Comparison of ENCODE assay signal across 12 cellular contexts in the genomic region with DNA sequence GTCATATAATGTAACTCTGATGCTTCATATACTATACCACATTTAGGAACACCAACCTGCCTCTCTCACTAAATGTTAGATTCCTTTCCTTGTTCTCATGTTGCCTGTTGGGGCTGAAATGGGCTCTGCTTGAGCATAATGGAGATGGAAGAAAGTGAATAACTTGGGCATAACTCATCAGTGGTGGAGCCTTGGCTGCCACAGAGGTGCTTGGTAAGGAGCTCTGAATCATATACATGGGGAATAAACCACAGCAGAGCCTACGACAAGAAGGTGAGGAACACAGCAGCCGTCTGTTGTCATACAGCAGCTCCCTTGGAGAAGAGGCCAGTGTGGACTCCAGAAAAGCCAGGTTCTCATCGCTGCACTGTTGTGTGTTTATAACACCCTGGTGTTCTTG.
DNase-seq lines count a peak whose midpoint lies in the region; TF ChIP-seq lines count a peak whose summit lies in the region.
"Had no signal": no experiment of that assay in that cellular context is flagged by ENCODE, and none has a peak within 500 bp of the region (broad histone marks: within the 10 kb centered on the region; RNA-seq: fewer than 3 reads in every experiment).

No MANE protein-coding gene starts in this region.

- no peak overlapping the region for H2BK5ac ChIP-seq in mesenchymal stem cell (ENCODE audit: low read depth, low read length, poor library complexity, severe bottlenecking)

- peaks cover 11% of the 10 kb centered on the region for H3K4me1 ChIP-seq in mesenchymal stem cell (ENCODE audit: control insufficient read depth, insufficient read depth, low read depth, low read length)

- DNase-seq in G401 (ENCODE audit: low spot score) (peak; percentile 12), LHCN-M2 (ENCODE audit: low read depth) (peak; percentile 61), astrocyte of the spinal cord (ENCODE audit: low read depth, low spot score) (peak; percentile 91), mesenchymal stem cell (peak; percentile 62), hippocampal formation (lab: John Stamatoyannopoulos, UW) (no peak), globus pallidus (ENCODE audit: low spot score) (no peak), mucosa of gallbladder (ENCODE audit: low spot score) (no peak)
- DNase-seq: NCI-H1694, NCI-H82, SHP77 treated with DMSO at 0.1 percent for 48 hours had no signal

- no peak overlapping the region for H3K23ac ChIP-seq in mesenchymal stem cell (ENCODE audit: low read length in 2 of 2)

- no peaks in the 10 kb centered on the region for H3K79me1 ChIP-seq in mesenchymal stem cell (replicated peaks; ENCODE audit: low read length, poor library complexity, severe bottlenecking)

- H2BK120ac ChIP-seq in mesenchymal stem cell (ENCODE audit: low read depth, low read length), result no peak overlapping the region

- H2AK5ac ChIP-seq in mesenchymal stem cell (ENCODE audit: low read length, severe bottlenecking), result no peak overlapping the region

- H3K9me3 ChIP-seq in mesenchymal stem cell (ENCODE audit: control insufficient read depth, low read length), result no peaks in the 10 kb centered on the region
- H3K9me3 ChIP-seq: thoracic aorta had no signal

- H3K27ac ChIP-seq in mesenchymal stem cell (ENCODE audit: low read length, poor library complexity, severe bottlenecking), result no peak overlapping the region
- H3K27ac ChIP-seq: thoracic aorta had no signal

- peak overlapping the region in 1 of 2 experiments; percentile 39 for H3K14ac ChIP-seq in mesenchymal stem cell (ENCODE audit: low read length in 2 of 2)

- H3K4me3 ChIP-seq in astrocyte of the spinal cord (ENCODE audit: low read depth, low read length) (no peak overlapping the region), mesenchymal stem cell (ENCODE audit: insufficient read depth in 1 of 2, low read depth in 1 of 2, low read length in 2 of 2) (no peak overlapping the region)
- H3K4me3 ChIP-seq: GM12878, thoracic aorta had no signal

- H3K4me2 ChIP-seq in mesenchymal stem cell (ENCODE audit: low read length, poor library complexity, severe bottlenecking), result no peak overlapping the region

- peak overlapping the region; percentile 34 for H4K91ac ChIP-seq in mesenchymal stem cell (ENCODE audit: low read length)

- no peak overlapping the region for H2BK15ac ChIP-seq in mesenchymal stem cell (ENCODE audit: low read depth, poor library complexity, severe bottlenecking)

- H3K4ac ChIP-seq in mesenchymal stem cell (ENCODE audit: low read depth in 1 of 2, low read length in 2 of 2), result peak overlapping the region; percentile 25 to 68

- H3K18ac ChIP-seq in mesenchymal stem cell (ENCODE audit: low read depth in 1 of 2, low read length in 2 of 2), result peak overlapping the region in 1 of 2 experiments; percentile 12

- H3K27me3 ChIP-seq in mesenchymal stem cell (ENCODE audit: control insufficient read depth in 1 of 2, insufficient read depth in 1 of 2, low read length in 2 of 2), result no peaks in the 10 kb centered on the region

- H3K36me3 ChIP-seq in mesenchymal stem cell (ENCODE audit: control insufficient read depth in 1 of 2, insufficient read depth in 2 of 2, low read depth in 1 of 2, low read length in 2 of 2), result no peaks in the 10 kb centered on the region
- H3K36me3 ChIP-seq: thoracic aorta had no signal

- in situ Hi-C loops in G401 (cut with HindIII; ENCODE audit: low sequenced_read_pairs), result no loop called here
- in situ Hi-C loops in astrocyte of the spinal cord (cut with HindIII; ENCODE audit: low sequenced_read_pairs), result no loop called here

- peak overlapping the region; percentile 7 to 53 for H2BK12ac ChIP-seq in mesenchymal stem cell (ENCODE audit: low read length in 2 of 2)

- peak overlapping the region; percentile 41 for H4K8ac ChIP-seq in mesenchymal stem cell (ENCODE audit: low read length)

- no peak overlapping the region for H2AFZ ChIP-seq in mesenchymal stem cell (ENCODE audit: low read depth, low read length)

- TF ChIP-seq CTCF in astrocyte of the spinal cord (IDR thresholded peaks at IDR 0.05; ENCODE audit: low read depth, low read length), result no peak

- no peak overlapping the region for H3K9ac ChIP-seq in mesenchymal stem cell (ENCODE audit: low read length)

- 51% methylated on average over 3 of the region's 3 CpGs for WGBS in mesenchymal stem cell

Comparison
In these comparisons a context has a peak if more than half of its experiments do, and no peak if none do; other contexts are left out.
1. DNase-seq: peak in G401 (single experiment), LHCN-M2 (single experiment), astrocyte of the spinal cord (single experiment) and mesenchymal stem cell (single experiment); none in hippocampal formation (0 of 2), globus pallidus (single experiment) and mucosa of gallbladder (single experiment).